Comparison of ENCODE assay signal across 8 cellular contexts in genomic region chr19:40603719-40604646, GRCh38. TPM values are rescaled to one million over a fixed set of nuclear protein-coding genes. Genes with fewer than 3 reads are reported as not detected.
DNase-seq lines count a peak whose midpoint lies in the region; ATAC-seq and TF ChIP-seq lines count a peak whose summit lies in the region.

No MANE protein-coding gene starts in this region.

- TF ChIP-seq RAD21 in neural cell (conservative IDR thresholded peaks at IDR 0.05): no peak

- peak; percentile 9 for TF ChIP-seq CTCF in DND-41 (IDR thresholded peaks at IDR 0.05; ENCODE audit: borderline replicate concordance, extremely low read depth, low read length, poor library complexity, severe bottlenecking)
- TF ChIP-seq CTCF in fibroblast of villous mesenchyme (IDR thresholded peaks at IDR 0.05; ENCODE audit: insufficient read depth, low read depth, low read length): no peak
- no peak for TF ChIP-seq CTCF in neural cell (IDR thresholded peaks at IDR 0.05; ENCODE audit: poor library complexity, severe bottlenecking)

- no peaks in the 10 kb centered on the region for H3K9me2 ChIP-seq in neural cell (ENCODE audit: insufficient read depth, low read length)

- peaks cover 92% of the 10 kb centered on the region for H3K4me1 Mint-ChIP-seq in stimulated activated naive CD8-positive, alpha-beta T cell treated with anti-CD3 and anti-CD28 coated beads, Interleukin-15, amount 100 ng/mL, for 72 hours

- no peaks in the 10 kb centered on the region for H3K9me3 ChIP-seq in DND-41 (ENCODE audit: insufficient read depth, low read length, severe bottlenecking)
- H3K9me3 ChIP-seq in neural cell (ENCODE audit: low read length): no peaks in the 10 kb centered on the region

- H3K27ac Mint-ChIP-seq in stimulated activated naive CD8-positive, alpha-beta T cell treated with anti-CD3 and anti-CD28 coated beads, Interleukin-15, amount 100 ng/mL, for 72 hours: peak overlapping the region in 1 of 2 donors; percentile 47

- H3K79me2 ChIP-seq in DND-41 (ENCODE audit: insufficient read depth, low read length) (no peaks in the 10 kb centered on the region), neural cell (replicated peaks; ENCODE audit: insufficient read depth, low read length) (no peaks in the 10 kb centered on the region)

- no peak for TF ChIP-seq EP300 in neural cell (conservative IDR thresholded peaks at IDR 0.05; ENCODE audit: poor library complexity, severe bottlenecking)

- H3K4me2 ChIP-seq in DND-41 (ENCODE audit: insufficient read depth, low read length) (peak overlapping the region; percentile 87), neural cell (ENCODE audit: low read length) (peak overlapping the region; percentile 11)

- H2AFZ ChIP-seq in DND-41 (ENCODE audit: low read depth, low read length) (peak overlapping the region; percentile 58), neural cell (ENCODE audit: low read depth, low read length) (no peak overlapping the region)

- peak; percentile 98 for DNase-seq in DND-41
- DNase-seq in GOT3 (lab: John Stamatoyannopoulos, UW): peak; percentile 58
- peak; percentile 91 for DNase-seq in M059J (ENCODE audit: low read depth)
- DNase-seq in SHP77 treated with DMSO at 0.1 percent for 48 hours (lab: John Stamatoyannopoulos, UW): peak; percentile 98
- DNase-seq in activated gamma-delta T cell (lab: John Stamatoyannopoulos, UW): peak; percentile 82
- peak; percentile 97 for DNase-seq in fibroblast of villous mesenchyme (ENCODE audit: low read depth)
- peak; percentile 97 for DNase-seq in stimulated activated naive CD8-positive, alpha-beta T cell treated with anti-CD3 and anti-CD28 coated beads, Interleukin-15, amount 100 ng/mL, for 72 hours

- H3K4me3 ChIP-seq in DND-41 (ENCODE audit: low read depth in 1 of 2, low read length in 2 of 2) (peak overlapping the region in 1 of 2 experiments; percentile 56; a peak in 3 of 4 replicates), fibroblast of villous mesenchyme (ENCODE audit: low read depth, low read length) (peak overlapping the region; percentile 55), neural cell (ENCODE audit: low read length) (peak overlapping the region; percentile 64)

- H3K27ac ChIP-seq in DND-41 (ENCODE audit: low read length) (no peak overlapping the region), neural cell (ENCODE audit: low read length) (no peak overlapping the region)

- H4K20me1 ChIP-seq in DND-41 (ENCODE audit: insufficient read depth, low read length) (peaks cover 3% of the 10 kb centered on the region; the same call in 1 of the 2 replicates), neural cell (ENCODE audit: insufficient read depth) (no peaks in the 10 kb centered on the region)

- peak; percentile 87 for ATAC-seq in DND-41 (ENCODE audit: insufficient read depth, low read depth)
- ATAC-seq in stimulated activated naive CD8-positive, alpha-beta T cell treated with anti-CD3 and anti-CD28 coated beads, Interleukin-15, amount 100 ng/mL, for 72 hours: peak; percentile 73

- H3K9ac ChIP-seq in DND-41 (ENCODE audit: low read depth, low read length) (peak overlapping the region; percentile 27), neural cell (ENCODE audit: low read length) (peak overlapping the region; percentile 46)

- no peaks in the 10 kb centered on the region for H3K9me3 Mint-ChIP-seq in stimulated activated naive CD8-positive, alpha-beta T cell treated with anti-CD3 and anti-CD28 coated beads, Interleukin-15, amount 100 ng/mL, for 72 hours

- H3K4me1 ChIP-seq in DND-41 (ENCODE audit: insufficient read depth, low read length): peaks cover 44% of the 10 kb centered on the region

- H3K27me3 ChIP-seq in DND-41 (ENCODE audit: insufficient read depth, low read length, poor library complexity) (peaks cover 10% of the 10 kb centered on the region), neural cell (ENCODE audit: insufficient read depth, low read depth, low read length) (peaks cover 39% of the 10 kb centered on the region)

- H3K36me3 ChIP-seq in DND-41 (ENCODE audit: insufficient read depth, low read length) (no peaks in the 10 kb centered on the region), neural cell (ENCODE audit: insufficient read depth, low read length) (no peaks in the 10 kb centered on the region)

- peak overlapping the region; percentile 83 to 88 for H3K4me3 Mint-ChIP-seq in stimulated activated naive CD8-positive, alpha-beta T cell treated with anti-CD3 and anti-CD28 coated beads, Interleukin-15, amount 100 ng/mL, for 72 hours

- H3F3A ChIP-seq in neural cell (ENCODE audit: insufficient read depth, low read length, poor library complexity, severe bottlenecking): peaks cover 4% of the 10 kb centered on the region

- peaks cover 44% of the 10 kb centered on the region for H3K27me3 Mint-ChIP-seq in stimulated activated naive CD8-positive, alpha-beta T cell treated with anti-CD3 and anti-CD28 coated beads, Interleukin-15, amount 100 ng/mL, for 72 hours

TF ChIP-seq in neural cell, 6 proteins besides CTCF, POLR2A, EP300 and RAD21:
- TF ChIP-seq SMC3 (conservative IDR thresholded peaks at IDR 0.05; ENCODE audit: poor library complexity): no peak
- TF ChIP-seq POLR2AphosphoS5 (IDR thresholded peaks at IDR 0.05): peak; percentile 32
- TF ChIP-seq EZH2 (IDR thresholded peaks at IDR 0.05; ENCODE audit: borderline replicate concordance, insufficient read depth, low read length, poor library complexity, severe bottlenecking): no peak

RNA-seq across cellular contexts. Expression of gene LTBP4, which starts 2.8 kb away (rescaled TPM):
- total RNA-seq in M059J (2014; rRNA removed; shearing (Covaris generic)): 7.1 and 7.3 TPM in 2 replicates
- 18.4 and 21.2 TPM in 2 replicates for total RNA-seq in fibroblast of villous mesenchyme
- polyA plus RNA-seq in neural cell: 55.6 and 59.7 TPM in 2 replicates
- 47.0 and 49.8 TPM in 2 replicates for polyA minus RNA-seq in neural cell

RNA-seq across cellular contexts. Expression of gene SHKBP1, which starts 27.3 kb away (rescaled TPM):
- 30.5 and 66.3 TPM in 2 replicates for total RNA-seq in M059J (2014; rRNA removed; shearing (Covaris generic))
- total RNA-seq in fibroblast of villous mesenchyme: 17.7 and 20.9 TPM in 2 replicates
- polyA plus RNA-seq in neural cell: 3.8 and 6.3 TPM in 2 replicates
- polyA minus RNA-seq in neural cell: 8.6 and 13.1 TPM in 2 replicates
